Comparison of ENCODE assay signal across 8 cellular contexts in the genomic region with DNA sequence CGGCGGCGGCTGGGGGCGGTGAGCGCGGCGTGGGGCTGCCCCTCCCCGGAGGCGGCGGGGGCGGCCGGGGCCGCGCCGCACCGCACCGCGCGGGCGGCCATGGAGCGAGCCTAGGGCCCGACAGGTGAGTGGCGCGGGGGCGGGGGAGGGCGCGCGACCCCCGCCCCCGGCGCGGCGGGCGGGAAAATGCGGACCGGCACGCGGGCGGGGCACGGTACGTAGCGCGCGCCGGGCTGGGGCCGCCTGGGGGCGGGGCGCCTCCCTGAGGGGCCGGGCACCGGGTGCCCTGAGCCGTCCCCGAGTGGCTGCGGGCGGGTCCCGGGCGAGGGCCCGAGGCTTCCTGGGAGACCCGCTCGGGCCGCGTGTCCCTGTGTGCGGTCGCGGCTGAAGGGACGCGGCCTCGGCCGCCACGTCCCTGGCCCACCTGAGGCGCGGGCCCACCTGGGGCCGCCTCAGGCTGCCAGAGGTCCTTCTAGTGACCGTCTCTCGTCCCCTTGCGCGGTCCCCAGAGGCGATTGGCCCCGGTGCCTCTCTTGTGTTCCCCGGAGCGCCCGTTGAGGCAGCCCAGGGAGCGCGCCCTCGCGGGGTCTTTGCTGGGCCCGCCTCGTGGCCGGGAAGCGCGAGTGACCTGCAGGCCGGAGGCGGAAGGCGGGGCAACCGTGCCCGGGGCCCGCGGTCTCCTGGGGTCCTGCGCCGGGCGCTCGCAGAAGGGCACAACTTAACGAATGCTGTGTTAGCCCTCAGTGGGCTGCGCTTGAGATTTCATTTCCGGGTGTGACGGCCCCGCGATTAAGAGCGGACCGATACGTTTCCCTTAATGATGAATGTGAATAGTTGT. TPM values are rescaled to one million over a fixed set of nuclear protein-coding genes. Genes with fewer than 3 reads are reported as not detected.
DNase-seq lines count a peak whose midpoint lies in the region; ATAC-seq and TF ChIP-seq lines count a peak whose summit lies in the region.

No MANE protein-coding gene starts in this region.

- H3K4me3 Mint-ChIP-seq in brain: peak overlapping the region; percentile 93 to 97 (median 96)

- no peaks in the 10 kb centered on the region for H3K27me3 ChIP-seq in spleen (replicated peaks in 1 of 7)

- peaks cover 4% of the 10 kb centered on the region for H3K27me3 Mint-ChIP-seq in brain

- TF ChIP-seq POLR2A in spleen (IDR thresholded peaks at IDR 0.05): peak; percentile 27 to 44 (median 29)

- peaks cover 86% of the 10 kb centered on the region for H3K4me1 Mint-ChIP-seq in brain

- ATAC-seq in HG02870 (IDR thresholded peaks at IDR 0.05; ENCODE audit: unreplicated experiment): peak; percentile 61

- peaks cover 22 to 65% (median 53%) of the 10 kb centered on the region in 6 donors for H3K4me1 ChIP-seq in spleen

- H3K9me3 Mint-ChIP-seq in brain: peaks cover 0 to 2% (median 0%) of the 10 kb centered on the region in 5 experiments

- H3K36me3 Mint-ChIP-seq in brain: no peaks in the 10 kb centered on the region

- 0% methylated on average over 11 to 110 of the region's 110 CpGs for WGBS in spleen, 5 donors

- no peak for TF ChIP-seq CTCF in brain (conservative IDR thresholded peaks at IDR 0.05)
- TF ChIP-seq CTCF in spleen (IDR thresholded peaks at IDR 0.05 in 8 of 11, conservative IDR thresholded peaks at IDR 0.05 in 3 of 11): peak in 1 of 11 experiments; percentile 25

- peak overlapping the region; percentile 94 to 100 (median 98) for H3K27ac ChIP-seq in spleen

- H3K4me3 ChIP-seq in spleen: peak overlapping the region; percentile 75 to 93 (median 86)

- H3K9me3 ChIP-seq in spleen: no peaks in the 10 kb centered on the region

- H3K27ac Mint-ChIP-seq in brain: peak overlapping the region; percentile 93 to 96 (median 94)

- H3K36me3 ChIP-seq in spleen: no peaks in the 10 kb centered on the region

- DNase-seq in NCI-H2029 (lab: John Stamatoyannopoulos, UW) (peak; percentile 53), NCI-H2029 treated with DMSO at 0.1 percent for 48 hours (lab: John Stamatoyannopoulos, UW) (no peak), NCI-H1694 (lab: John Stamatoyannopoulos, UW) (peak; percentile 32), UCSD-AML1 (lab: John Stamatoyannopoulos, UW; ENCODE audit: unreplicated experiment) (peak; percentile 83), iPS-NIHi11 (ENCODE audit: low spot score) (peak; percentile 88), spleen (peak; percentile 96)

- intact Hi-C loops in spleen (cut with DNase I; ENCODE audit: low total_unique reads): no loop called here

RNA-seq across cellular contexts. Expression of a gene that starts 0.5 kb away (rescaled TPM):
- polyA plus RNA-seq in brain (ENCODE audit: insufficient read depth, low read depth, low replicate concordance) (21.2 TPM), spleen (1 to 10 TPM; 5.8 to 9.3 (median 6.8) TPM)
- 10 to 100 TPM; 23.6 to 38.0 (median 33.7) TPM for total RNA-seq in spleen

RNA-seq across cellular contexts. Expression of a gene that starts 55.7 kb away (rescaled TPM):
- polyA plus RNA-seq in brain (ENCODE audit: insufficient read depth, low read depth, low replicate concordance): 23.4 TPM
- total RNA-seq in spleen: 10 to 100 TPM; 38.5 to 51.7 (median 42.1) TPM
- polyA plus RNA-seq in spleen: 10 to 100 TPM; 27.9 to 42.2 (median 41.0) TPM
